ENCODE assay signal across 10 cellular contexts in the genomic region with DNA sequence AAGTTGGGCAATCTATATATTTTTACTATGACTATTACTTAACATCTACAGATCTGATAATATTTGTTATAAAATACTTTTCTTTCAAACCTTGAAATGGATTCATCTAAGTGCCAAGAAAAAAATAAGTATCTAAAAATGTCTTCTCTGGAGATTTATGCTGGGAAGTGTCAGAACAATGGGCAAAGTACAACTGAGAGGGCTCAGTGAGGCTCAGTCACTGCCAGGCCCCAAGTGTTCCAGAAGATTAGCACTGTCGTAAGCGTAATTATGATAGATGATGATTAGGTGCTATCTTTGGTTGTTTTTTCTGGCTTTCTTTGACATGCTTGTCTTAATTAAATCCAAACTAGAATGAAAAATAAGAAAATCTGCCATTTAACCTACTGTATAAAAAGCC.
"Had no signal": no experiment of that assay in that cellular context is flagged by ENCODE, and none has a peak within 500 bp of the region (broad histone marks: within the 10 kb centered on the region; RNA-seq: fewer than 3 reads in every experiment).

No MANE protein-coding gene starts in this region.

- H2AFZ ChIP-seq: GM23248 had no signal

- H3K4me3 ChIP-seq: GM23248, HAP-1, K562 had no signal

- H3K36me3 ChIP-seq: HAP-1 had no signal

- FAIRE-seq: HepG2, K562 had no signal

- DNase-seq: GM23248, GOT3, H7, HFFc6, IMR-90 had no signal

- H3K9me3 ChIP-seq: HAP-1 had no signal

- ATAC-seq: HCT116, HepG2, K562 had no signal

- H3K4me1 ChIP-seq: HAP-1 had no signal

- H3K27ac ChIP-seq: GM23248, HL-60 had no signal
